Comparison of ENCODE assay signal across 18 cellular contexts in the genomic region with DNA sequence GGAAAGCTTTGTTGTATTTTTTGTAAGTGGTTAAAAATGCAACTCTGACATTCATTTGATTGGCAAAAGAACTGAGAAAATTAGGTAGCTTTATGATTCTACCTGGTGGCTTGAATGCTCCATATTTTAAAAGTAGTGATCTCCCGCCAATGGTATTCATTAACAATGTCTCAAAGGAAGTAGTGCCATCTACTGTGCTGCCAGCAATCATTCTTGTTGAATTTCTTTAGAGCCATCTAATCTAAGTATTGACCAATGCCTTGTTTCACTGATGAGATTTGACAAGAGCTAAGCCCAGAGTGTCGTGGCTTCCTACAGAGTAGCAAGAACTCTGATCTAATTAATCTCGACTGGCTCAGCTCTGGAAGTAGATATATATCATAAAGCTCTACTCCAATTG.
DNase-seq lines count a peak whose midpoint lies in the region; ATAC-seq and TF ChIP-seq lines count a peak whose summit lies in the region.
"Had no signal": no experiment of that assay in that cellular context is flagged by ENCODE, and none has a peak within 500 bp of the region (broad histone marks: within the 10 kb centered on the region; RNA-seq: fewer than 3 reads in every experiment).

No MANE protein-coding gene starts in this region.

- no peak overlapping the region for H3K9ac ChIP-seq in mesendoderm (ENCODE audit: low read length)

- H3K4me2 ChIP-seq in GM23338 (no peak overlapping the region), mesendoderm (ENCODE audit: low read length) (no peak overlapping the region)

- H3K4me3 ChIP-seq in GM06990 (replicated peaks; ENCODE audit: low read depth, low read length), result no peak overlapping the region
- no peak overlapping the region for H3K4me3 ChIP-seq in GM23338
- H3K4me3 ChIP-seq in mesendoderm (ENCODE audit: low read length), result no peak overlapping the region
- H3K4me3 ChIP-seq: K562 had no signal

- in situ Hi-C loops in SK-MEL-5 (cut with HindIII; ENCODE audit: low pct_unique_long_range_greater_than_20kb, low sequenced_read_pairs), result no loop called here

- no peaks in the 10 kb centered on the region for H4K20me1 ChIP-seq in GM23338 (replicated peaks; ENCODE audit: insufficient read depth)

- TF ChIP-seq CTCF in GM06990 (IDR thresholded peaks at IDR 0.05; ENCODE audit: insufficient read depth, low read length, poor library complexity, severe bottlenecking) (peak; percentile 4), GM23338 (conservative IDR thresholded peaks at IDR 0.05; ENCODE audit: low read depth in 2 of 2) (peak in 1 of 2 experiments; percentile 47; a peak in 2 of 4 replicates), natural killer cell (IDR thresholded peaks at IDR 0.05) (no peak)

- H3K9me3 Mint-ChIP-seq in GM23338 (no peaks in the 10 kb centered on the region), natural killer cell (peaks cover 10 to 13% of the 10 kb centered on the region in 2 donors)

- H3K79me2 ChIP-seq in GM23338 (replicated peaks; ENCODE audit: insufficient read depth) (no peaks in the 10 kb centered on the region), mesendoderm (ENCODE audit: control insufficient read depth, insufficient read depth, low read length) (no peaks in the 10 kb centered on the region)

- H3F3A ChIP-seq in GM23338 (replicated peaks; ENCODE audit: low read depth), result no peaks in the 10 kb centered on the region

- no peak overlapping the region for H2AK5ac ChIP-seq in mesendoderm (ENCODE audit: low read length)

- no peak overlapping the region for H3K4me3 Mint-ChIP-seq in GM23338
- no peak overlapping the region for H3K4me3 Mint-ChIP-seq in natural killer cell
- H3K4me3 Mint-ChIP-seq: CD14-positive monocyte had no signal

- no peak for ATAC-seq in GM23338
- no peak for ATAC-seq in natural killer cell
- ATAC-seq in GM18498 (IDR thresholded peaks at IDR 0.05; ENCODE audit: unreplicated experiment), result no peak
- ATAC-seq in GM18502 (IDR thresholded peaks at IDR 0.05; ENCODE audit: poor library complexity, unreplicated experiment), result no peak
- ATAC-seq: K562 had no signal

- intact Hi-C loops in natural killer cell (cut with micrococcal nuclease), result no loop called here

- H3K23ac ChIP-seq in mesendoderm (ENCODE audit: low read length), result no peak overlapping the region

- H3K9me2 ChIP-seq in GM23338 (ENCODE audit: insufficient read depth), result no peaks in the 10 kb centered on the region

- no peaks in the 10 kb centered on the region for H3K36me3 ChIP-seq in GM06990 (ENCODE audit: control insufficient read depth, insufficient read depth, low read length)
- no peaks in the 10 kb centered on the region for H3K36me3 ChIP-seq in GM23338 (ENCODE audit: insufficient read depth)
- H3K36me3 ChIP-seq in mesendoderm (ENCODE audit: control insufficient read depth, insufficient read depth, low read length), result no peaks in the 10 kb centered on the region

- H3K27me3 Mint-ChIP-seq in GM23338 (ENCODE audit: insufficient read depth, low read depth, poor library complexity) (no peaks in the 10 kb centered on the region), natural killer cell (ENCODE audit: low read depth in 2 of 2) (no peaks in the 10 kb centered on the region)

- H4K5ac ChIP-seq in mesendoderm (ENCODE audit: low read length), result no peak overlapping the region

- no peak for DNase-seq in GM06990 (ENCODE audit: extremely low read depth, insufficient read length)
- no peak for DNase-seq in GM23338 (ENCODE audit: low spot score)
- peak; percentile 31 for DNase-seq in SK-MEL-5 (ENCODE audit: low read depth, low spot score)
- peak; percentile 62 for DNase-seq in mesendoderm
- no peak for DNase-seq in natural killer cell
- DNase-seq: ACHN, GOT3, NCI-H1105 treated with DMSO at 0.1 percent for 48 hours, NCI-H187, NCI-H2171 treated with DMSO at 0.1 percent for 48 hours, NCI-H446, NCI-H526 treated with DMSO at 0.1 percent for 48 hours, SW 1271, T-helper 2 cell had no signal

- no peaks in the 10 kb centered on the region for H3K27me3 ChIP-seq in GM06990 (replicated peaks; ENCODE audit: control insufficient read depth, insufficient read depth, low read length)
- H3K27me3 ChIP-seq in GM23338 (ENCODE audit: insufficient read depth), result no peaks in the 10 kb centered on the region
- no peaks in the 10 kb centered on the region for H3K27me3 ChIP-seq in mesendoderm (ENCODE audit: insufficient read depth, low read length, poor library complexity)

- H2BK5ac ChIP-seq in mesendoderm (ENCODE audit: low read length), result no peak overlapping the region

- H3K4ac ChIP-seq in mesendoderm (ENCODE audit: low read depth, low read length), result no peak overlapping the region

- H3K4me1 Mint-ChIP-seq in GM23338 (no peaks in the 10 kb centered on the region; the same call in 2 of the 3 replicates), natural killer cell (no peaks in the 10 kb centered on the region)
- H3K4me1 Mint-ChIP-seq: CD14-positive monocyte had no signal

- 0 out of 2 replicates have a peak overlapping the region, but pooled peaks have one; percentile 47 for H3K27ac Mint-ChIP-seq in GM23338
- H3K27ac Mint-ChIP-seq in natural killer cell, result no peak overlapping the region
- H3K27ac Mint-ChIP-seq: CD14-positive monocyte had no signal

- H3K4me1 ChIP-seq in GM23338 (ENCODE audit: insufficient read depth) (no peaks in the 10 kb centered on the region), mesendoderm (ENCODE audit: control insufficient read depth, low read depth, low read length) (no peaks in the 10 kb centered on the region)

- no peak overlapping the region for H3K56ac ChIP-seq in mesendoderm (ENCODE audit: low read length)

- H3K79me1 ChIP-seq in mesendoderm (ENCODE audit: low read length), result no peaks in the 10 kb centered on the region

- WGBS in mesendoderm (ENCODE audit: extremely low coverage, insufficient coverage, low lambda C conversion rate), result no CpG with 5 or more reads among the region's 3 CpGs

- no peak overlapping the region for H4K8ac ChIP-seq in mesendoderm (ENCODE audit: low read depth, low read length)

- H2BK120ac ChIP-seq in mesendoderm (ENCODE audit: low read depth, low read length), result no peak overlapping the region

- no peak overlapping the region for H2BK15ac ChIP-seq in mesendoderm (replicated peaks; ENCODE audit: low read depth)

- no peak overlapping the region for H2AFZ ChIP-seq in GM23338

- H3K27ac ChIP-seq in GM23338 (ENCODE audit: low read depth) (no peak overlapping the region), mesendoderm (ENCODE audit: low read depth, low read length) (no peak overlapping the region)

- H3K36me3 Mint-ChIP-seq in GM23338 (ENCODE audit: low read depth) (no peaks in the 10 kb centered on the region), natural killer cell (no peaks in the 10 kb centered on the region)
- H3K36me3 Mint-ChIP-seq: CD14-positive monocyte had no signal

- H3K18ac ChIP-seq in mesendoderm (ENCODE audit: low read length), result no peak overlapping the region

TF ChIP-seq in GM23338, 12 proteins besides CTCF, POLR2A, EP300 and RAD21:
- TF ChIP-seq, protein P1, sequence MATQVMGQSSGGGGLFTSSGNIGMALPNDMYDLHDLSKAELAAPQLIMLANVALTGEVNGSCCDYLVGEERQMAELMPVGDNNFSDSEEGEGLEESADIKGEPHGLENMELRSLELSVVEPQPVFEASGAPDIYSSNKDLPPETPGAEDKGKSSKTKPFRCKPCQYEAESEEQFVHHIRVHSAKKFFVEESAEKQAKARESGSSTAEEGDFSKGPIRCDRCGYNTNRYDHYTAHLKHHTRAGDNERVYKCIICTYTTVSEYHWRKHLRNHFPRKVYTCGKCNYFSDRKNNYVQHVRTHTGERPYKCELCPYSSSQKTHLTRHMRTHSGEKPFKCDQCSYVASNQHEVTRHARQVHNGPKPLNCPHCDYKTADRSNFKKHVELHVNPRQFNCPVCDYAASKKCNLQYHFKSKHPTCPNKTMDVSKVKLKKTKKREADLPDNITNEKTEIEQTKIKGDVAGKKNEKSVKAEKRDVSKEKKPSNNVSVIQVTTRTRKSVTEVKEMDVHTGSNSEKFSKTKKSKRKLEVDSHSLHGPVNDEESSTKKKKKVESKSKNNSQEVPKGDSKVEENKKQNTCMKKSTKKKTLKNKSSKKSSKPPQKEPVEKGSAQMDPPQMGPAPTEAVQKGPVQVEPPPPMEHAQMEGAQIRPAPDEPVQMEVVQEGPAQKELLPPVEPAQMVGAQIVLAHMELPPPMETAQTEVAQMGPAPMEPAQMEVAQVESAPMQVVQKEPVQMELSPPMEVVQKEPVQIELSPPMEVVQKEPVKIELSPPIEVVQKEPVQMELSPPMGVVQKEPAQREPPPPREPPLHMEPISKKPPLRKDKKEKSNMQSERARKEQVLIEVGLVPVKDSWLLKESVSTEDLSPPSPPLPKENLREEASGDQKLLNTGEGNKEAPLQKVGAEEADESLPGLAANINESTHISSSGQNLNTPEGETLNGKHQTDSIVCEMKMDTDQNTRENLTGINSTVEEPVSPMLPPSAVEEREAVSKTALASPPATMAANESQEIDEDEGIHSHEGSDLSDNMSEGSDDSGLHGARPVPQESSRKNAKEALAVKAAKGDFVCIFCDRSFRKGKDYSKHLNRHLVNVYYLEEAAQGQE (IDR thresholded peaks at IDR 0.05; ENCODE audit: unreplicated experiment), result no peak
- TF ChIP-seq JUNB (IDR thresholded peaks at IDR 0.05; ENCODE audit: unreplicated experiment) (no peak), STAT1 (IDR thresholded peaks at IDR 0.05; ENCODE audit: unreplicated experiment) (no peak), ZNF331 (CRISPR knock-in tag; IDR thresholded peaks at IDR 0.05; ENCODE audit: low read depth) (no peak), POLR2AphosphoS5 (IDR thresholded peaks at IDR 0.05; ENCODE audit: low read depth) (no peak)

Comparison
In these comparisons a context has a peak if more than half of its experiments do, and no peak if none do; other contexts are left out.
1. DNase-seq: peak in SK-MEL-5 (single experiment) and mesendoderm (single experiment); none in GM06990 (single experiment), GM23338 (single experiment) and natural killer cell (single experiment).